In the genomic region with DNA sequence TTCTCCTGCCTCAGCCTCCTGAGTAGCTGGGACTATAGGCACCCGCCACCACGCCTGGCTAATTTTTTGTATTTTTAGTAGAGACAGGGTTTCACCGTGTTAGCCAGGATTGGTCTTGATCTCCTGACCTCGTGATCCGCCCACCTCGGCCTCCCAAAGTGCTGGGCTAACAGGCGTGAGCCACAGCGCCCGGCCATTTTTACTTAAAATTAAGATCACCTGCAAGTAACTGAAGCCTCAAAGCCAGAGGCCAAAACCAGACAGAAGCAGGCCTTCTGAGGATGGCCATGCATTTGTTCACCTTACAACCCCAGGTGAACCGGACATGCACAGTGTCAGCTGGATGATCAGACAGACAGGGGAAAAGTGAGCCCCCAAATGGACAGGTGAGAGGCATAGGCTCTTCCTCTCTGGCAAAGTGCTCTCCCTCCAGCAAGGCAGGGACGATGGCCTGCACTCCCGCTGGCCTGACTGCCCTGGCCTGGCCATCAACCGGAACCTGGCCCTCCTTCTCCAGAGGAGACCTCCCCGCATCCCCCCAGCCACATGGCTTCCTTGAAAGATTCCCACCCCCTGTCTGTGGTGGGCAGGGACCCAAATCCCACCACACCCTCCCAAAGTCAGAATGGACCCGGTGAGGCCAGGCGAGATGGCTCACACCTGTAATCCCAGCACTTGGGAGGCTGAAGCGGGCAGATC, we compare ENCODE assay signal across 22 cellular contexts. TPM values are rescaled to one million over a fixed set of nuclear protein-coding genes. Genes with fewer than 3 reads are reported as not detected.
DNase-seq lines count a peak whose midpoint lies in the region; ATAC-seq and TF ChIP-seq lines count a peak whose summit lies in the region.
"Had no signal": no experiment of that assay in that cellular context is flagged by ENCODE, and none has a peak within 500 bp of the region (broad histone marks: within the 10 kb centered on the region; RNA-seq: fewer than 3 reads in every experiment).

No MANE protein-coding gene starts in this region.

- peak overlapping the region; percentile 87 for H2AK5ac ChIP-seq in neuronal stem cell (ENCODE audit: low read depth, low read length)

- H2BK120ac ChIP-seq in neuronal stem cell (ENCODE audit: low read depth, low read length), result peak overlapping the region; percentile 76

- H3K36me3 Mint-ChIP-seq in central memory CD8-positive, alpha-beta T cell (ENCODE audit: insufficient read depth), result peaks cover 5% of the 10 kb centered on the region
- H3K36me3 Mint-ChIP-seq in stimulated activated naive B cell treated with anti-CD40 and anti-IgM and Interleukin-4, amounts not matched to agents 10 μg/mL and 1 μg/mL and 100 μg/mL, for 72 hours, result no peaks in the 10 kb centered on the region
- H3K36me3 Mint-ChIP-seq: CD4-positive, alpha-beta memory T cell had no signal

- H3K9ac ChIP-seq in neuronal stem cell (ENCODE audit: low read depth, low read length, poor library complexity), result no peak overlapping the region
- H3K9ac ChIP-seq: BLaER1 treated with 17β-estradiol and CSF1 and Interleukin-3, amounts not matched to agents 10 nM and 100 nM; KMS-11 had no signal

- CTCF ChIA-PET in GM10248 (lab: Yijun Ruan, JAX), result interaction anchor here (1.0 to 1.9 kb wide), 2 partner anchors 116 to 253 kb away, joined by 3 to 5 read pairs; no protein-coding TSS in a partner anchor

- H3K4me1 Mint-ChIP-seq in central memory CD8-positive, alpha-beta T cell, result peaks cover 18% of the 10 kb centered on the region
- H3K4me1 Mint-ChIP-seq in stimulated activated naive B cell treated with anti-CD40 and anti-IgM and Interleukin-4, amounts not matched to agents 10 μg/mL and 1 μg/mL and 100 μg/mL, for 72 hours, result peaks cover 8 to 29% of the 10 kb centered on the region in 2 donors

- H3K27ac ChIP-seq in neuronal stem cell (replicated peaks; ENCODE audit: low read length) (no peak overlapping the region), spleen (no peak overlapping the region)
- H3K27ac ChIP-seq: BLaER1 treated with 17β-estradiol and CSF1 and Interleukin-3, amounts not matched to agents 10 nM and 100 nM; HL-60; KMS-11; PC-9; SJCRH30 had no signal

- no peak overlapping the region for H4K91ac ChIP-seq in neuronal stem cell (ENCODE audit: low read depth, low read length, poor library complexity)

- peak overlapping the region; percentile 87 for H2BK15ac ChIP-seq in neuronal stem cell (ENCODE audit: low read length)

- H3K4me1 ChIP-seq in neuronal stem cell (ENCODE audit: control insufficient read depth in 2 of 2, insufficient read depth in 1 of 2, low read depth in 1 of 2, low read length in 2 of 2) (peaks cover 11 to 12% of the 10 kb centered on the region in 2 donors), spleen (peaks cover 0 to 26% (median 13%) of the 10 kb centered on the region in 6 donors)
- H3K4me1 ChIP-seq: SJCRH30 had no signal

- intact Hi-C loops in spleen (cut with DNase I; ENCODE audit: low total_unique reads), result loop anchor here (5.0 kb wide), 1 partner anchor 196 kb away; no protein-coding TSS in a partner anchor

- no peak overlapping the region for H3K4me3 Mint-ChIP-seq in central memory CD8-positive, alpha-beta T cell
- no peak overlapping the region for H3K4me3 Mint-ChIP-seq in stimulated activated naive B cell treated with anti-CD40 and anti-IgM and Interleukin-4, amounts not matched to agents 10 μg/mL and 1 μg/mL and 100 μg/mL, for 72 hours
- H3K4me3 Mint-ChIP-seq: IgD-negative memory B cell had no signal

- H3K9me3 ChIP-seq in neuronal stem cell (replicated peaks in 1 of 2; ENCODE audit: control insufficient read depth in 2 of 2, insufficient read depth in 1 of 2, low read depth in 1 of 2, low read length in 2 of 2) (no peaks in the 10 kb centered on the region), spleen (no peaks in the 10 kb centered on the region)
- H3K9me3 ChIP-seq: BLaER1 treated with 17β-estradiol and CSF1 and Interleukin-3, amounts not matched to agents 10 nM and 100 nM; SJCRH30 had no signal

- no peak for TF ChIP-seq POLR2A in spleen (IDR thresholded peaks at IDR 0.05)

- H2BK12ac ChIP-seq in neuronal stem cell (ENCODE audit: low read length), result peak overlapping the region; percentile 67

- H4K8ac ChIP-seq in neuronal stem cell (ENCODE audit: low read depth, low read length), result no peak overlapping the region

- H3K9me3 Mint-ChIP-seq in central memory CD8-positive, alpha-beta T cell, result no peaks in the 10 kb centered on the region
- H3K9me3 Mint-ChIP-seq in stimulated activated naive B cell treated with anti-CD40 and anti-IgM and Interleukin-4, amounts not matched to agents 10 μg/mL and 1 μg/mL and 100 μg/mL, for 72 hours, result no peaks in the 10 kb centered on the region
- H3K9me3 Mint-ChIP-seq: CD4-positive, alpha-beta memory T cell; IgD-negative memory B cell had no signal

- DNase-seq in GM10248 (ENCODE audit: extremely low spot score) (peak; percentile 7), neuronal stem cell (ENCODE audit: low spot score) (no peak), spleen (no peak), mesenteric fat pad (ENCODE audit: low spot score) (no peak)
- DNase-seq in central memory CD8-positive, alpha-beta T cell (ENCODE audit: low spot score in 2 of 2), result no peak
- no peak for DNase-seq in stimulated activated naive B cell treated with anti-CD40 and anti-IgM and Interleukin-4, amounts not matched to agents 10 μg/mL and 1 μg/mL and 100 μg/mL, for 72 hours
- DNase-seq: GOT3, NCI-H1417 treated with DMSO at 0.1 percent for 48 hours, NCI-H1694 treated with DMSO at 0.1 percent for 48 hours, NCI-H2227 treated with DMSO at 0.1 percent for 48 hours had no signal

- H3K4ac ChIP-seq in neuronal stem cell (ENCODE audit: low read length), result no peak overlapping the region

- H3K23ac ChIP-seq in neuronal stem cell (ENCODE audit: low read depth, low read length, poor library complexity), result no peak overlapping the region

- no peaks in the 10 kb centered on the region for H3K79me1 ChIP-seq in neuronal stem cell (ENCODE audit: low read depth, low read length)

- H3K27me3 ChIP-seq in neuronal stem cell (ENCODE audit: control insufficient read depth in 3 of 3, insufficient read depth in 3 of 3, low read depth in 1 of 3, low read length in 3 of 3), result no peaks in the 10 kb centered on the region
- no peaks in the 10 kb centered on the region for H3K27me3 ChIP-seq in spleen (replicated peaks in 1 of 7)
- H3K27me3 ChIP-seq: BLaER1 treated with 17β-estradiol and CSF1 and Interleukin-3, amounts not matched to agents 10 nM and 100 nM had no signal

- POLR2A ChIA-PET in GM10248 (lab: Yijun Ruan, JAX), result no interaction called here

- H3K27ac Mint-ChIP-seq in central memory CD8-positive, alpha-beta T cell (ENCODE audit: low read depth), result peak overlapping the region; percentile 70
- H3K27ac Mint-ChIP-seq in stimulated activated naive B cell treated with anti-CD40 and anti-IgM and Interleukin-4, amounts not matched to agents 10 μg/mL and 1 μg/mL and 100 μg/mL, for 72 hours, result peak overlapping the region; percentile 20
- H3K27ac Mint-ChIP-seq: IgD-negative memory B cell had no signal

- H2AFZ ChIP-seq in neuronal stem cell (ENCODE audit: low read length), result no peak overlapping the region
- H2AFZ ChIP-seq: PC-9 had no signal

- H3K27me3 Mint-ChIP-seq in central memory CD8-positive, alpha-beta T cell, result no peaks in the 10 kb centered on the region
- H3K27me3 Mint-ChIP-seq in stimulated activated naive B cell treated with anti-CD40 and anti-IgM and Interleukin-4, amounts not matched to agents 10 μg/mL and 1 μg/mL and 100 μg/mL, for 72 hours, result no peaks in the 10 kb centered on the region
- H3K27me3 Mint-ChIP-seq: CD4-positive, alpha-beta memory T cell; IgD-negative memory B cell had no signal

- ATAC-seq in central memory CD8-positive, alpha-beta T cell (replicated peaks; ENCODE audit: extremely low read depth, poor library complexity, severe bottlenecking), result no peak
- no peak for ATAC-seq in stimulated activated naive B cell treated with anti-CD40 and anti-IgM and Interleukin-4, amounts not matched to agents 10 μg/mL and 1 μg/mL and 100 μg/mL, for 72 hours (replicated peaks)
- ATAC-seq in HG02884 (IDR thresholded peaks at IDR 0.05; ENCODE audit: unreplicated experiment), result no peak
- ATAC-seq: Right ventricle myocardium inferior had no signal

- H3K4me2 ChIP-seq in neuronal stem cell (ENCODE audit: insufficient read depth, low read length, poor library complexity, severe bottlenecking), result no peak overlapping the region
- H3K4me2 ChIP-seq: KMS-11 had no signal

- peak overlapping the region; percentile 91 for H3K18ac ChIP-seq in neuronal stem cell (ENCODE audit: low read length)

- H3K36me3 ChIP-seq in neuronal stem cell (replicated peaks in 1 of 2; ENCODE audit: control insufficient read depth in 2 of 2, insufficient read depth in 2 of 2, low read length in 2 of 2), result no peaks in the 10 kb centered on the region
- no peaks in the 10 kb centered on the region for H3K36me3 ChIP-seq in spleen
- H3K36me3 ChIP-seq: BLaER1 treated with 17β-estradiol and CSF1 and Interleukin-3, amounts not matched to agents 10 nM and 100 nM; SJCRH30 had no signal

- H3K14ac ChIP-seq in neuronal stem cell (ENCODE audit: low read length), result peak overlapping the region; percentile 39

- H2BK5ac ChIP-seq in neuronal stem cell (ENCODE audit: low read length), result peak overlapping the region; percentile 94

- H3K4me3 ChIP-seq in neuronal stem cell (ENCODE audit: low read length in 2 of 2) (no peak overlapping the region), spleen (no peak overlapping the region)
- H3K4me3 ChIP-seq: GM12878, PC-9, SJCRH30 had no signal

- TF ChIP-seq CTCF in GM10248 (IDR thresholded peaks at IDR 0.05; ENCODE audit: control extremely low read depth, extremely low read depth, low read depth, missing control alignments), result no peak
- TF ChIP-seq CTCF in spleen (IDR thresholded peaks at IDR 0.05 in 8 of 11, conservative IDR thresholded peaks at IDR 0.05 in 3 of 11), result no peak

- WGBS in neuronal stem cell (ENCODE audit: extremely low coverage in 2 of 2, insufficient read length in 2 of 2, insufficient replicate concordance in 1 of 2), 2 donors, result no CpG with 5 or more reads among the region's 17 CpGs
- whole genome bisulfite sequencing in spleen, 5 donors, result 89 to 97% (median 95%) methylated on average over 11 to 17 of the region's 17 CpGs

RNA-seq across cellular contexts. Expression of a gene that starts 25.9 kb away (rescaled TPM):
- polyA plus RNA-seq in neuronal stem cell (2013, experiment 1 of 2), result 2.4 TPM
- polyA plus RNA-seq in neuronal stem cell (2013, experiment 2 of 2), result 2.0 TPM
- total RNA-seq in spleen (1 to 10 TPM in 5 of 7 donors, under 1 TPM in 1, not detected in 1; 0.70 to 3.8 (median 2.2) TPM), mesenteric fat pad (not detected)
- 1 to 10 TPM; 1.8 to 3.4 (median 2.3) TPM for polyA plus RNA-seq in spleen
- total RNA-seq: NCI-H460, RPMI7951, SJCRH30 had no signal

RNA-seq across cellular contexts. Expression of a gene that starts 29.6 kb away (rescaled TPM):
- polyA plus RNA-seq in neuronal stem cell (2013, experiment 1 of 2), result 9.3 TPM
- polyA plus RNA-seq in neuronal stem cell (2013, experiment 2 of 2), result 9.2 TPM
- total RNA-seq in spleen (10 to 100 TPM; 50.9 to 99.4 (median 64.6) TPM), mesenteric fat pad (30.8 TPM)
- 10 to 100 TPM; 20.2 to 62.0 (median 26.8) TPM for polyA plus RNA-seq in spleen

RNA-seq across cellular contexts. Expression of a gene that starts 45.8 kb away (rescaled TPM):
- polyA plus RNA-seq in neuronal stem cell (2013, experiment 1 of 2), result 1.1 TPM
- 0.79 TPM for polyA plus RNA-seq in neuronal stem cell (2013, experiment 2 of 2)
- total RNA-seq in spleen (10 to 100 TPM; 44.3 to 72.8 (median 53.7) TPM), mesenteric fat pad (6.4 TPM)
- 10 to 100 TPM; 50.9 to 53.1 (median 51.0) TPM for polyA plus RNA-seq in spleen
- total RNA-seq: SJCRH30 had no signal
